1 cellular context compared by ENCODE assay signal in the genomic region with DNA sequence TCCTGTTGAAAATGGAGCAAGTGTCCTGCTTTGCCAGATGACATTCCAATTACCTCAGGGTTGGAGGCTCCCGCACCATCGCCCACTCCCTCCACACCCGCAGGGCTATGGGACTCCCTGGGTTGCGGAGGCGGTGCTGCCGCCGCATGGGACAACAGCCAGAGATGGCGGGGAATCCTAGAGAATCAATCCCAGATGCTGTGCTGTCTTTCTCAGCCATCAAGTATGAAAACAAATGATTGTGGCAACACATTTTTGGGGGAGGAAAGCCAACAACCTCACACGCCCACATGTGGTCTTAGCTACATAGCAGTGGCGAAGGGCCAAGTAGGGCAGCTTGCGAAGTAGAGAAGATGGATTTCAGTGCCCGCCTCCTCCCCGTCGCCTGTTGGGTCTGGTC.
TF ChIP-seq lines count a peak whose summit lies in the region.

No MANE protein-coding gene starts in this region.

TF ChIP-seq in SK-N-SH, 30 proteins besides CTCF, POLR2A, EP300 and RAD21 (continued from another document):
- TF ChIP-seq RCOR1 (IDR thresholded peaks at IDR 0.05; ENCODE audit: low read length) (peak; percentile 66; the same call in 1 of the 2 replicates), RFX5 (IDR thresholded peaks at IDR 0.05; ENCODE audit: low read length) (no peak), SIN3A (IDR thresholded peaks at IDR 0.05; ENCODE audit: borderline replicate concordance, low read depth, low read length) (0 out of 2 replicates have a peak, but pooled peaks have one; percentile 65), RXRA (IDR thresholded peaks at IDR 0.05; ENCODE audit: borderline replicate concordance, low read depth) (0 out of 2 replicates have a peak, but pooled peaks have one; percentile 50), EZH2phosphoT487 (IDR thresholded peaks at IDR 0.05; ENCODE audit: borderline replicate concordance, low read depth) (no peak), NRF1 (IDR thresholded peaks at IDR 0.05; ENCODE audit: low read depth, low read length) (no peak), MXI1 (IDR thresholded peaks at IDR 0.05; ENCODE audit: low read depth, low read length) (peak; percentile 69; the same call in 1 of the 2 replicates), TEAD4 (IDR thresholded peaks at IDR 0.05; ENCODE audit: borderline replicate concordance, insufficient read depth) (peak; percentile 65; the same call in 1 of the 2 replicates)
- TF ChIP-seq, protein P1, sequence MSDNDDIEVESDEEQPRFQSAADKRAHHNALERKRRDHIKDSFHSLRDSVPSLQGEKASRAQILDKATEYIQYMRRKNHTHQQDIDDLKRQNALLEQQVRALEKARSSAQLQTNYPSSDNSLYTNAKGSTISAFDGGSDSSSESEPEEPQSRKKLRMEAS (IDR thresholded peaks at IDR 0.05; ENCODE audit: low read depth): peak; percentile 58; the same call in 1 of the 2 replicates
- TF ChIP-seq, protein P2, sequence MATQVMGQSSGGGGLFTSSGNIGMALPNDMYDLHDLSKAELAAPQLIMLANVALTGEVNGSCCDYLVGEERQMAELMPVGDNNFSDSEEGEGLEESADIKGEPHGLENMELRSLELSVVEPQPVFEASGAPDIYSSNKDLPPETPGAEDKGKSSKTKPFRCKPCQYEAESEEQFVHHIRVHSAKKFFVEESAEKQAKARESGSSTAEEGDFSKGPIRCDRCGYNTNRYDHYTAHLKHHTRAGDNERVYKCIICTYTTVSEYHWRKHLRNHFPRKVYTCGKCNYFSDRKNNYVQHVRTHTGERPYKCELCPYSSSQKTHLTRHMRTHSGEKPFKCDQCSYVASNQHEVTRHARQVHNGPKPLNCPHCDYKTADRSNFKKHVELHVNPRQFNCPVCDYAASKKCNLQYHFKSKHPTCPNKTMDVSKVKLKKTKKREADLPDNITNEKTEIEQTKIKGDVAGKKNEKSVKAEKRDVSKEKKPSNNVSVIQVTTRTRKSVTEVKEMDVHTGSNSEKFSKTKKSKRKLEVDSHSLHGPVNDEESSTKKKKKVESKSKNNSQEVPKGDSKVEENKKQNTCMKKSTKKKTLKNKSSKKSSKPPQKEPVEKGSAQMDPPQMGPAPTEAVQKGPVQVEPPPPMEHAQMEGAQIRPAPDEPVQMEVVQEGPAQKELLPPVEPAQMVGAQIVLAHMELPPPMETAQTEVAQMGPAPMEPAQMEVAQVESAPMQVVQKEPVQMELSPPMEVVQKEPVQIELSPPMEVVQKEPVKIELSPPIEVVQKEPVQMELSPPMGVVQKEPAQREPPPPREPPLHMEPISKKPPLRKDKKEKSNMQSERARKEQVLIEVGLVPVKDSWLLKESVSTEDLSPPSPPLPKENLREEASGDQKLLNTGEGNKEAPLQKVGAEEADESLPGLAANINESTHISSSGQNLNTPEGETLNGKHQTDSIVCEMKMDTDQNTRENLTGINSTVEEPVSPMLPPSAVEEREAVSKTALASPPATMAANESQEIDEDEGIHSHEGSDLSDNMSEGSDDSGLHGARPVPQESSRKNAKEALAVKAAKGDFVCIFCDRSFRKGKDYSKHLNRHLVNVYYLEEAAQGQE (IDR thresholded peaks at IDR 0.05; ENCODE audit: low read depth, low read length): 0 out of 2 replicates have a peak, but pooled peaks have one; percentile 47
- TF ChIP-seq, protein P3, sequence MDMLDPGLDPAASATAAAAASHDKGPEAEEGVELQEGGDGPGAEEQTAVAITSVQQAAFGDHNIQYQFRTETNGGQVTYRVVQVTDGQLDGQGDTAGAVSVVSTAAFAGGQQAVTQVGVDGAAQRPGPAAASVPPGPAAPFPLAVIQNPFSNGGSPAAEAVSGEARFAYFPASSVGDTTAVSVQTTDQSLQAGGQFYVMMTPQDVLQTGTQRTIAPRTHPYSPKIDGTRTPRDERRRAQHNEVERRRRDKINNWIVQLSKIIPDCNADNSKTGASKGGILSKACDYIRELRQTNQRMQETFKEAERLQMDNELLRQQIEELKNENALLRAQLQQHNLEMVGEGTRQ (IDR thresholded peaks at IDR 0.05; ENCODE audit: borderline replicate concordance, low read depth, low read length): no peak
- TF ChIP-seq, protein P4, sequence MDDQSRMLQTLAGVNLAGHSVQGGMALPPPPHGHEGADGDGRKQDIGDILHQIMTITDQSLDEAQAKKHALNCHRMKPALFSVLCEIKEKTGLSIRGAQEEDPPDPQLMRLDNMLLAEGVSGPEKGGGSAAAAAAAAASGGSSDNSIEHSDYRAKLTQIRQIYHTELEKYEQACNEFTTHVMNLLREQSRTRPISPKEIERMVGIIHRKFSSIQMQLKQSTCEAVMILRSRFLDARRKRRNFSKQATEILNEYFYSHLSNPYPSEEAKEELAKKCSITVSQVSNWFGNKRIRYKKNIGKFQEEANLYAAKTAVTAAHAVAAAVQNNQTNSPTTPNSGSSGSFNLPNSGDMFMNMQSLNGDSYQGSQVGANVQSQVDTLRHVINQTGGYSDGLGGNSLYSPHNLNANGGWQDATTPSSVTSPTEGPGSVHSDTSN (IDR thresholded peaks at IDR 0.05): peak; percentile 85
- TF ChIP-seq, protein P5, sequence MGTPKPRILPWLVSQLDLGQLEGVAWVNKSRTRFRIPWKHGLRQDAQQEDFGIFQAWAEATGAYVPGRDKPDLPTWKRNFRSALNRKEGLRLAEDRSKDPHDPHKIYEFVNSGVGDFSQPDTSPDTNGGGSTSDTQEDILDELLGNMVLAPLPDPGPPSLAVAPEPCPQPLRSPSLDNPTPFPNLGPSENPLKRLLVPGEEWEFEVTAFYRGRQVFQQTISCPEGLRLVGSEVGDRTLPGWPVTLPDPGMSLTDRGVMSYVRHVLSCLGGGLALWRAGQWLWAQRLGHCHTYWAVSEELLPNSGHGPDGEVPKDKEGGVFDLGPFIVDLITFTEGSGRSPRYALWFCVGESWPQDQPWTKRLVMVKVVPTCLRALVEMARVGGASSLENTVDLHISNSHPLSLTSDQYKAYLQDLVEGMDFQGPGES (IDR thresholded peaks at IDR 0.05; ENCODE audit: low read depth, low read length): no peak
- TF ChIP-seq, protein P6, sequence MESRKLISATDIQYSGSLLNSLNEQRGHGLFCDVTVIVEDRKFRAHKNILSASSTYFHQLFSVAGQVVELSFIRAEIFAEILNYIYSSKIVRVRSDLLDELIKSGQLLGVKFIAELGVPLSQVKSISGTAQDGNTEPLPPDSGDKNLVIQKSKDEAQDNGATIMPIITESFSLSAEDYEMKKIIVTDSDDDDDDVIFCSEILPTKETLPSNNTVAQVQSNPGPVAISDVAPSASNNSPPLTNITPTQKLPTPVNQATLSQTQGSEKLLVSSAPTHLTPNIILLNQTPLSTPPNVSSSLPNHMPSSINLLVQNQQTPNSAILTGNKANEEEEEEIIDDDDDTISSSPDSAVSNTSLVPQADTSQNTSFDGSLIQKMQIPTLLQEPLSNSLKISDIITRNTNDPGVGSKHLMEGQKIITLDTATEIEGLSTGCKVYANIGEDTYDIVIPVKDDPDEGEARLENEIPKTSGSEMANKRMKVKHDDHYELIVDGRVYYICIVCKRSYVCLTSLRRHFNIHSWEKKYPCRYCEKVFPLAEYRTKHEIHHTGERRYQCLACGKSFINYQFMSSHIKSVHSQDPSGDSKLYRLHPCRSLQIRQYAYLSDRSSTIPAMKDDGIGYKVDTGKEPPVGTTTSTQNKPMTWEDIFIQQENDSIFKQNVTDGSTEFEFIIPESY (IDR thresholded peaks at IDR 0.05; ENCODE audit: borderline replicate concordance, low read depth): 0 out of 2 replicates have a peak, but pooled peaks have one; percentile 40
